ENCODE assay signal across 18 cellular contexts in the genomic region with DNA sequence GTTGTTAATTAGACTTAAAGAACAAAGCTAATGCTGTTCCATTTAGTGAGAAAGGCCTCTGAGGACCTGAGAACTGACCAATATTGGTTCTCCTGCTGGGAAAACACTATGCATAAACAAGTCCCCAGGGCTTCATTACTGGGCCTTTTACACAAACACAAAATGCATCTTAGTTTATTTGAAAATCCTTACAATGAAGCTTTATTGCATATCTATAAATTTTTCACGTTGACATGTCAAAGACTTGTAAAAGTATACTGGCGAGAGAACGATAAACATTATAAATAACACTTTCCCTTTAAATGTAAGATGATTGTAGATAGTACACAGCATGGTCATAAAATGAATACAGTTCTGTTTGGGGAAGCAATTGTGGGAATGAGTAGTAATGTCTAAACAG.
DNase-seq lines count a peak whose midpoint lies in the region; TF ChIP-seq lines count a peak whose summit lies in the region.
"Had no signal": no experiment of that assay in that cellular context is flagged by ENCODE, and none has a peak within 500 bp of the region (broad histone marks: within the 10 kb centered on the region; RNA-seq: fewer than 3 reads in every experiment).

No MANE protein-coding gene starts in this region.

- no peak overlapping the region for H3K4me3 Mint-ChIP-seq in nephron
- H3K4me3 Mint-ChIP-seq: CD4-positive, CD25-positive, alpha-beta regulatory T cell had no signal

- H3K27ac ChIP-seq in SU-DHL-6 (ENCODE audit: low read depth, low read length) (peak overlapping the region; percentile 99), osteoblast (ENCODE audit: low read depth, low read length) (no peak overlapping the region)

- no peaks in the 10 kb centered on the region for H3K36me3 Mint-ChIP-seq in nephron (ENCODE audit: low read depth)
- H3K36me3 Mint-ChIP-seq: CD4-positive, CD25-positive, alpha-beta regulatory T cell had no signal

- no peaks in the 10 kb centered on the region for H3K79me2 ChIP-seq in SU-DHL-6 (ENCODE audit: insufficient read depth, low read length)
- no peaks in the 10 kb centered on the region for H3K79me2 ChIP-seq in osteoblast (ENCODE audit: insufficient read depth, low read length)

- H3K4me2 ChIP-seq in SU-DHL-6 (ENCODE audit: low read depth, low read length, poor library complexity, severe bottlenecking) (peak overlapping the region; percentile 74), osteoblast (ENCODE audit: insufficient read depth, low read length) (no peak overlapping the region)

- H3K27me3 ChIP-seq in SU-DHL-6 (ENCODE audit: low read length) (no peaks in the 10 kb centered on the region), osteoblast (ENCODE audit: insufficient read depth, low read length) (no peaks in the 10 kb centered on the region)

- DNase-seq in HEK293T (ENCODE audit: extremely low spot score) (peak; percentile 15), LoVo (ENCODE audit: low spot score) (peak; percentile 9), osteoblast (ENCODE audit: insufficient read length, low spot score, missing footprints) (no peak), glomerular visceral epithelial cell (ENCODE audit: extremely low spot score) (no peak)
- DNase-seq in activated CD8-positive, alpha-beta memory T cell treated with anti-CD3 and anti-CD28 coated beads, Interleukin-2, amount 50 U/mL, for 4 hours = no peak
- DNase-seq: Caco-2; CD4-positive, CD25-positive, alpha-beta regulatory T cell; DMS 273 treated with DMSO at 0.1 percent for 48 hours; DND-41; NCI-H1092 treated with DMSO at 0.1 percent for 48 hours; NCI-H1694; NCI-H2081 treated with DMSO at 0.1 percent for 48 hours; NCI-H2227 treated with DMSO at 0.1 percent for 48 hours; NCI-H510A; Right ventricle myocardium superior had no signal

- CTCF ChIA-PET in HEK293T (lab: Yijun Ruan, JAX) = interaction anchor here (1.3 kb wide), 1 partner anchor 153 kb away, joined by 4 read pairs; no protein-coding TSS in a partner anchor

- TF ChIP-seq CTCF in SU-DHL-6 (IDR thresholded peaks at IDR 0.05; ENCODE audit: insufficient read depth, low read length, poor library complexity, severe bottlenecking) (no peak), nephron (IDR thresholded peaks at IDR 0.05; ENCODE audit: unreplicated experiment in 3 of 3) (no peak), osteoblast (IDR thresholded peaks at IDR 0.05; ENCODE audit: extremely low read depth, low read depth, low read length) (no peak)

- no peaks in the 10 kb centered on the region for H3K9me3 Mint-ChIP-seq in nephron

- peak overlapping the region; percentile 43 for H3K9ac ChIP-seq in SU-DHL-6 (ENCODE audit: low read length)

- H3F3A ChIP-seq in SU-DHL-6 (ENCODE audit: insufficient read depth) = peaks cover 47% of the 10 kb centered on the region

- H3K9me2 ChIP-seq in SU-DHL-6 (replicated peaks; ENCODE audit: insufficient read depth, low read length) = no peaks in the 10 kb centered on the region

- H3K4me1 ChIP-seq in osteoblast (ENCODE audit: insufficient read depth, low read length) = no peaks in the 10 kb centered on the region
- H3K4me1 ChIP-seq: Caco-2 had no signal

- H2AFZ ChIP-seq in SU-DHL-6 (ENCODE audit: low read depth, low read length, severe bottlenecking) (peak overlapping the region; percentile 74), osteoblast (ENCODE audit: low read length) (no peak overlapping the region)

- H3K4me3 ChIP-seq in SU-DHL-6 (ENCODE audit: insufficient read depth, low read length, poor library complexity, severe bottlenecking) (no peak overlapping the region), osteoblast (ENCODE audit: insufficient read depth, low read length) (no peak overlapping the region)
- H3K4me3 ChIP-seq: GM12878 had no signal

- no peaks in the 10 kb centered on the region for H3K36me3 ChIP-seq in SU-DHL-6 (ENCODE audit: low read length)
- no peaks in the 10 kb centered on the region for H3K36me3 ChIP-seq in osteoblast (ENCODE audit: insufficient read depth, low read length)

- H3K9me3 ChIP-seq in SU-DHL-6 (ENCODE audit: insufficient read depth, low read length) (no peaks in the 10 kb centered on the region), osteoblast (ENCODE audit: low read depth, low read length) (peaks cover 3% of the 10 kb centered on the region)
- H3K9me3 ChIP-seq: Caco-2 had no signal

- POLR2A ChIA-PET in HEK293T (lab: Yijun Ruan, JAX) = no interaction called here

- H3K27ac Mint-ChIP-seq in nephron = peak overlapping the region; percentile 9 to 90 (median 75)
- H3K27ac Mint-ChIP-seq: CD4-positive, CD25-positive, alpha-beta regulatory T cell had no signal

- H3K4me1 Mint-ChIP-seq in nephron = peaks cover 24% of the 10 kb centered on the region
- H3K4me1 Mint-ChIP-seq: CD4-positive, CD25-positive, alpha-beta regulatory T cell had no signal

- no peaks in the 10 kb centered on the region for H3K27me3 Mint-ChIP-seq in nephron (ENCODE audit: low read depth)
- H3K27me3 Mint-ChIP-seq: CD4-positive, CD25-positive, alpha-beta regulatory T cell had no signal

- H4K20me1 ChIP-seq in SU-DHL-6 (ENCODE audit: low read depth, low read length) (no peaks in the 10 kb centered on the region), osteoblast (ENCODE audit: insufficient read depth, low read length) (no peaks in the 10 kb centered on the region)

TF ChIP-seq in HEK293T, 16 proteins besides CTCF, POLR2A, EP300 and RAD21:
- no peak for TF ChIP-seq L3MBTL2 (conservative IDR thresholded peaks at IDR 0.05)
- TF ChIP-seq BHLHE40 (IDR thresholded peaks at IDR 0.05; ENCODE audit: borderline replicate concordance) = no peak
- TF ChIP-seq NFRKB (IDR thresholded peaks at IDR 0.05) = no peak
- TF ChIP-seq SUZ12 (IDR thresholded peaks at IDR 0.05) = no peak
- TF ChIP-seq HDGF (IDR thresholded peaks at IDR 0.05; ENCODE audit: borderline replicate concordance) = no peak
- peak; percentile 86; the same call in 1 of the 2 replicates for TF ChIP-seq FOXK2 (IDR thresholded peaks at IDR 0.05)
- no peak for TF ChIP-seq SP1 (IDR thresholded peaks at IDR 0.05)
- TF ChIP-seq, protein P1, sequence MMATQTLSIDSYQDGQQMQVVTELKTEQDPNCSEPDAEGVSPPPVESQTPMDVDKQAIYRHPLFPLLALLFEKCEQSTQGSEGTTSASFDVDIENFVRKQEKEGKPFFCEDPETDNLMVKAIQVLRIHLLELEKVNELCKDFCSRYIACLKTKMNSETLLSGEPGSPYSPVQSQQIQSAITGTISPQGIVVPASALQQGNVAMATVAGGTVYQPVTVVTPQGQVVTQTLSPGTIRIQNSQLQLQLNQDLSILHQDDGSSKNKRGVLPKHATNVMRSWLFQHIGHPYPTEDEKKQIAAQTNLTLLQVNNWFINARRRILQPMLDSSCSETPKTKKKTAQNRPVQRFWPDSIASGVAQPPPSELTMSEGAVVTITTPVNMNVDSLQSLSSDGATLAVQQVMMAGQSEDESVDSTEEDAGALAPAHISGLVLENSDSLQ (IDR thresholded peaks at IDR 0.05) = peak; percentile 97
- peak; percentile 99 for TF ChIP-seq CTBP1 (IDR thresholded peaks at IDR 0.05; ENCODE audit: borderline replicate concordance)
- TF ChIP-seq ARNT (IDR thresholded peaks at IDR 0.05) = peak; percentile 97
- 0 out of 2 replicates have a peak, but pooled peaks have one; percentile 9 for TF ChIP-seq ELF4 (IDR thresholded peaks at IDR 0.05)
- no peak; the same call in 1 of the 2 replicates for TF ChIP-seq TARDBP (IDR thresholded peaks at IDR 0.05)
- TF ChIP-seq LEF1 (IDR thresholded peaks at IDR 0.05; ENCODE audit: borderline replicate concordance) = peak; percentile 75; the same call in 1 of the 2 replicates
- peak; percentile 94 for TF ChIP-seq FOXM1 (IDR thresholded peaks at IDR 0.05; ENCODE audit: borderline replicate concordance)
- peak; percentile 77 for TF ChIP-seq FOXA1 (IDR thresholded peaks at IDR 0.05)
- peak; percentile 74 for TF ChIP-seq ZNF384 (IDR thresholded peaks at IDR 0.05)

Comparison
In these comparisons a context has a peak if more than half of its experiments do, and no peak if none do; other contexts are left out.
1. DNase-seq: peak in HEK293T (single experiment) and LoVo (single experiment); none in osteoblast (single experiment), activated CD8-positive, alpha-beta memory T cell treated with anti-CD3 and anti-CD28 coated beads, Interleukin-2, amount 50 U/mL, for 4 hours (single experiment) and glomerular visceral epithelial cell (single experiment).